9 cellular contexts compared by ENCODE assay signal in genomic region chr10:24518981-24519597, GRCh38.
DNase-seq lines count a peak whose midpoint lies in the region; ATAC-seq, FAIRE-seq and TF ChIP-seq lines count a peak whose summit lies in the region.
"Had no signal": no experiment of that assay in that cellular context is flagged by ENCODE, and none has a peak within 500 bp of the region (broad histone marks: within the 10 kb centered on the region; RNA-seq: fewer than 3 reads in every experiment).

No MANE protein-coding gene starts in this region.

- FAIRE-seq in kidney (lab: Jason Lieb, UNC), result no peak
- FAIRE-seq: G401.6 had no signal

- TF ChIP-seq CTCF in SU-DHL-6 (IDR thresholded peaks at IDR 0.05; ENCODE audit: insufficient read depth, low read length, poor library complexity, severe bottlenecking) (peak; percentile 59), kidney (IDR thresholded peaks at IDR 0.05; ENCODE audit: borderline replicate concordance, extremely low read depth, insufficient read depth) (peak; percentile 71)

- no peak overlapping the region for H3K9ac ChIP-seq in SU-DHL-6 (ENCODE audit: low read length)
- H3K9ac ChIP-seq in kidney (ENCODE audit: low read length in 2 of 2), result no peak overlapping the region

- H3K4me3 ChIP-seq in SU-DHL-6 (ENCODE audit: insufficient read depth, low read length, poor library complexity, severe bottlenecking) (no peak overlapping the region), kidney (ENCODE audit: low read length in 2 of 2) (no peak overlapping the region)

- no peaks in the 10 kb centered on the region for H3K9me2 ChIP-seq in SU-DHL-6 (replicated peaks; ENCODE audit: insufficient read depth, low read length)

- no peaks in the 10 kb centered on the region for H3K36me3 ChIP-seq in SU-DHL-6 (ENCODE audit: low read length)
- peaks cover 25 to 46% of the 10 kb centered on the region in 2 donors for H3K36me3 ChIP-seq in kidney (ENCODE audit: control insufficient read depth in 1 of 2, insufficient read depth in 2 of 2, low read length in 2 of 2)

- no peaks in the 10 kb centered on the region for H3K4me1 ChIP-seq in kidney (ENCODE audit: control insufficient read depth in 1 of 2, insufficient read depth in 1 of 2, low read depth in 1 of 2, low read length in 2 of 2)

- peak; percentile 29 for DNase-seq in NCI-H2029 (lab: John Stamatoyannopoulos, UW)
- no peak for DNase-seq in NCI-H2029 treated with DMSO at 0.1 percent for 48 hours (lab: John Stamatoyannopoulos, UW)
- DNase-seq in KBM-7, result peak; percentile 63
- peak; percentile 6 for DNase-seq in central memory CD4-positive, alpha-beta T cell
- no peak for DNase-seq in kidney
- peak in 2 of 3 experiments; percentile 9 to 22 for DNase-seq in stimulated activated CD4-positive, alpha-beta T cell treated with anti-CD3 and anti-CD28 coated beads, TNF-alpha, amount 100 ng/mL, for 24 hours (ENCODE audit: low read depth in 3 of 3)

- ATAC-seq in GM18517 (IDR thresholded peaks at IDR 0.05; ENCODE audit: unreplicated experiment), result no peak

- H4K20me1 ChIP-seq in SU-DHL-6 (ENCODE audit: low read depth, low read length), result no peaks in the 10 kb centered on the region

- in situ Hi-C loops in KBM-7 (cut with MboI; ENCODE audit: low pct_unique_long_range_greater_than_20kb, low sequenced_read_pairs), result no loop called here

- H3F3A ChIP-seq in SU-DHL-6 (ENCODE audit: insufficient read depth), result no peaks in the 10 kb centered on the region

- intact Hi-C loops in kidney (cut with DNase I), result no loop called here

- H2AFZ ChIP-seq in SU-DHL-6 (ENCODE audit: low read depth, low read length, severe bottlenecking), result no peak overlapping the region

- H3K4me2 ChIP-seq in SU-DHL-6 (ENCODE audit: low read depth, low read length, poor library complexity, severe bottlenecking), result no peak overlapping the region

- H3K9me3 ChIP-seq in SU-DHL-6 (ENCODE audit: insufficient read depth, low read length), result no peaks in the 10 kb centered on the region
- H3K9me3 ChIP-seq in kidney (ENCODE audit: control insufficient read depth in 1 of 2, low read length in 2 of 2), result no peaks in the 10 kb centered on the region

- H3K27ac ChIP-seq in SU-DHL-6 (ENCODE audit: low read depth, low read length), result no peak overlapping the region
- H3K27ac ChIP-seq in kidney (ENCODE audit: low read depth in 2 of 2, low read length in 2 of 2), result no peak overlapping the region

- H3K27me3 ChIP-seq in SU-DHL-6 (ENCODE audit: low read length), result no peaks in the 10 kb centered on the region

- no peaks in the 10 kb centered on the region for H3K79me2 ChIP-seq in SU-DHL-6 (ENCODE audit: insufficient read depth, low read length)

Comparison
In these comparisons a context has a peak if more than half of its experiments do, and no peak if none do; other contexts are left out.
1. DNase-seq: peak in NCI-H2029 (single experiment), KBM-7 (single experiment), central memory CD4-positive, alpha-beta T cell (single experiment) and stimulated activated CD4-positive, alpha-beta T cell treated with anti-CD3 and anti-CD28 coated beads, TNF-alpha, amount 100 ng/mL, for 24 hours (2 of 3); none in NCI-H2029 treated with DMSO at 0.1 percent for 48 hours (single experiment) and kidney (single experiment).